ENCODE assay signal across 1 cellular context in genomic region chr12:12725956-12726542, GRCh38.
TF ChIP-seq lines count a peak whose summit lies in the region.

No MANE protein-coding gene starts in this region.

TF ChIP-seq in HEK293, 187 proteins besides CTCF, POLR2A, EP300 and RAD21 (continued from another document):
- TF ChIP-seq PATZ1 (tag by site-specific recombination; IDR thresholded peaks at IDR 0.05) (peak; percentile 82; the same call in 1 of the 2 replicates), SALL2 (tag by site-specific recombination; IDR thresholded peaks at IDR 0.05; ENCODE audit: borderline replicate concordance) (no peak), KLF1 (tag by site-specific recombination; IDR thresholded peaks at IDR 0.05) (no peak), REPIN1 (tag by site-specific recombination; IDR thresholded peaks at IDR 0.05; ENCODE audit: low read depth) (no peak), ZNF510 (tag by site-specific recombination; IDR thresholded peaks at IDR 0.05; ENCODE audit: insufficient replicate concordance) (peak; percentile 12), ZNF175 (tag by site-specific recombination; IDR thresholded peaks at IDR 0.05) (no peak), HOXA7 (CRISPR knock-in tag; IDR thresholded peaks at IDR 0.05; ENCODE audit: borderline replicate concordance) (no peak), ZBTB21 (tag by site-specific recombination; IDR thresholded peaks at IDR 0.05) (no peak), FEZF1 (tag by site-specific recombination; IDR thresholded peaks at IDR 0.05) (no peak), ZNF280D (tag by site-specific recombination; IDR thresholded peaks at IDR 0.05) (no peak), ZNF132 (tag by site-specific recombination; IDR thresholded peaks at IDR 0.05; ENCODE audit: borderline replicate concordance) (no peak), ZNF398 (tag by site-specific recombination; IDR thresholded peaks at IDR 0.05) (no peak), SP7 (tag by site-specific recombination; IDR thresholded peaks at IDR 0.05) (peak; percentile 13), ZNF138 (tag by site-specific recombination; IDR thresholded peaks at IDR 0.05; ENCODE audit: borderline replicate concordance) (no peak), ZNF211 (tag by site-specific recombination; IDR thresholded peaks at IDR 0.05; ENCODE audit: low read depth) (no peak), ZNF221 (tag by site-specific recombination; IDR thresholded peaks at IDR 0.05; ENCODE audit: borderline replicate concordance) (no peak), MEIS1 (CRISPR knock-in tag; IDR thresholded peaks at IDR 0.05; ENCODE audit: borderline replicate concordance) (no peak), ZNF366 (tag by site-specific recombination; conservative IDR thresholded peaks at IDR 0.05) (peak; percentile 29), ZNF530 (tag by site-specific recombination; IDR thresholded peaks at IDR 0.05; ENCODE audit: low read depth) (no peak), HOXD13 (CRISPR knock-in tag; IDR thresholded peaks at IDR 0.05; ENCODE audit: borderline replicate concordance) (no peak), ZSCAN5A (tag by site-specific recombination; IDR thresholded peaks at IDR 0.05) (no peak), ZNF549 (tag by site-specific recombination; IDR thresholded peaks at IDR 0.05) (no peak), OSR2 (tag by site-specific recombination; IDR thresholded peaks at IDR 0.05) (no peak; the same call in 1 of the 2 replicates), ZNF266 (tag by site-specific recombination; IDR thresholded peaks at IDR 0.05; ENCODE audit: low read depth) (no peak), ZNF157 (tag by site-specific recombination; IDR thresholded peaks at IDR 0.05) (no peak), GLI4 (tag by site-specific recombination; IDR thresholded peaks at IDR 0.05) (no peak), ZNF658 (tag by site-specific recombination; IDR thresholded peaks at IDR 0.05) (no peak), ZNF24 (tag by site-specific recombination; IDR thresholded peaks at IDR 0.05) (0 out of 2 replicates have a peak, but pooled peaks have one; percentile 32), ZNF768 (tag by site-specific recombination; IDR thresholded peaks at IDR 0.05) (no peak), ZNF140 (tag by site-specific recombination; IDR thresholded peaks at IDR 0.05) (no peak), ZNF777 (tag by site-specific recombination; IDR thresholded peaks at IDR 0.05; ENCODE audit: borderline replicate concordance) (no peak), ZNF792 (tag by site-specific recombination; IDR thresholded peaks at IDR 0.05) (no peak), ZNF555 (tag by site-specific recombination; conservative IDR thresholded peaks at IDR 0.05) (no peak), ATF2 (tag by site-specific recombination; IDR thresholded peaks at IDR 0.05; ENCODE audit: low read depth) (no peak; the same call in 1 of the 2 replicates), ZNF155 (tag by site-specific recombination; IDR thresholded peaks at IDR 0.05) (no peak), ZNF324 (tag by site-specific recombination; IDR thresholded peaks at IDR 0.05) (0 out of 2 replicates have a peak, but pooled peaks have one; percentile 28), ZNF214 (tag by site-specific recombination; IDR thresholded peaks at IDR 0.05; ENCODE audit: borderline replicate concordance) (no peak), ZNF707 (tag by site-specific recombination; IDR thresholded peaks at IDR 0.05) (no peak), ZNF174 (tag by site-specific recombination; IDR thresholded peaks at IDR 0.05) (no peak), KLF7 (tag by site-specific recombination; IDR thresholded peaks at IDR 0.05; ENCODE audit: borderline replicate concordance) (no peak), ZFP69B (tag by site-specific recombination; IDR thresholded peaks at IDR 0.05) (no peak), ZNF830 (tag by site-specific recombination; IDR thresholded peaks at IDR 0.05; ENCODE audit: low read depth) (no peak)
- TF ChIP-seq, protein P1, sequence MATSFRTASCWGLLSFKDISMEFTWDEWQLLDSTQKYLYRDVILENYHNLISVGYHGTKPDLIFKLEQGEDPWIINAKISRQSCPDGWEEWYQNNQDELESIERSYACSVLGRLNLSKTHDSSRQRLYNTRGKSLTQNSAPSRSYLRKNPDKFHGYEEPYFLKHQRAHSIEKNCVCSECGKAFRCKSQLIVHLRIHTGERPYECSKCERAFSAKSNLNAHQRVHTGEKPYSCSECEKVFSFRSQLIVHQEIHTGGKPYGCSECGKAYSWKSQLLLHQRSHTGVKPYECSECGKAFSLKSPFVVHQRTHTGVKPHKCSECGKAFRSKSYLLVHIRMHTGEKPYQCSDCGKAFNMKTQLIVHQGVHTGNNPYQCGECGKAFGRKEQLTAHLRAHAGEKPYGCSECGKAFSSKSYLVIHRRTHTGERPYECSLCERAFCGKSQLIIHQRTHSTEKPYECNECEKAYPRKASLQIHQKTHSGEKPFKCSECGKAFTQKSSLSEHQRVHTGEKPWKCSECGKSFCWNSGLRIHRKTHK (tag by site-specific recombination; IDR thresholded peaks at IDR 0.05) = no peak
- TF ChIP-seq, protein P2, sequence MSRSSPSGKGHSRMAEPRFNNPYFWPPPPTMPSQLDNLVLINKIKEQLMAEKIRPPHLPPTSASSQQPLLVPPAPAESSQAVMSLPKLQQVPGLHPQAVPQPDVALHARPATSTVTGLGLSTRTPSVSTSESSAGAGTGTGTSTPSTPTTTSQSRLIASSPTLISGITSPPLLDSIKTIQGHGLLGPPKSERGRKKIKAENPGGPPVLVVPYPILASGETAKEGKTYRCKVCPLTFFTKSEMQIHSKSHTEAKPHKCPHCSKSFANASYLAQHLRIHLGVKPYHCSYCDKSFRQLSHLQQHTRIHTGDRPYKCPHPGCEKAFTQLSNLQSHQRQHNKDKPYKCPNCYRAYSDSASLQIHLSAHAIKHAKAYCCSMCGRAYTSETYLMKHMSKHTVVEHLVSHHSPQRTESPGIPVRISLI (tag by site-specific recombination; IDR thresholded peaks at IDR 0.05) = peak; percentile 98
- TF ChIP-seq, protein P3, sequence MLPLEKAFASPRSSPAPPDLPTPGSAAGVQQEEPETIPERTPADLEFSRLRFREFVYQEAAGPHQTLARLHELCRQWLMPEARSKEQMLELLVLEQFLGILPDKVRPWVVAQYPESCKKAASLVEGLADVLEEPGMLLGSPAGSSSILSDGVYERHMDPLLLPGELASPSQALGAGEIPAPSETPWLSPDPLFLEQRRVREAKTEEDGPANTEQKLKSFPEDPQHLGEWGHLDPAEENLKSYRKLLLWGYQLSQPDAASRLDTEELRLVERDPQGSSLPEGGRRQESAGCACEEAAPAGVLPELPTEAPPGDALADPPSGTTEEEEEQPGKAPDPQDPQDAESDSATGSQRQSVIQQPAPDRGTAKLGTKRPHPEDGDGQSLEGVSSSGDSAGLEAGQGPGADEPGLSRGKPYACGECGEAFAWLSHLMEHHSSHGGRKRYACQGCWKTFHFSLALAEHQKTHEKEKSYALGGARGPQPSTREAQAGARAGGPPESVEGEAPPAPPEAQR (tag by site-specific recombination; IDR thresholded peaks at IDR 0.05) = no peak
- TF ChIP-seq, protein P4, sequence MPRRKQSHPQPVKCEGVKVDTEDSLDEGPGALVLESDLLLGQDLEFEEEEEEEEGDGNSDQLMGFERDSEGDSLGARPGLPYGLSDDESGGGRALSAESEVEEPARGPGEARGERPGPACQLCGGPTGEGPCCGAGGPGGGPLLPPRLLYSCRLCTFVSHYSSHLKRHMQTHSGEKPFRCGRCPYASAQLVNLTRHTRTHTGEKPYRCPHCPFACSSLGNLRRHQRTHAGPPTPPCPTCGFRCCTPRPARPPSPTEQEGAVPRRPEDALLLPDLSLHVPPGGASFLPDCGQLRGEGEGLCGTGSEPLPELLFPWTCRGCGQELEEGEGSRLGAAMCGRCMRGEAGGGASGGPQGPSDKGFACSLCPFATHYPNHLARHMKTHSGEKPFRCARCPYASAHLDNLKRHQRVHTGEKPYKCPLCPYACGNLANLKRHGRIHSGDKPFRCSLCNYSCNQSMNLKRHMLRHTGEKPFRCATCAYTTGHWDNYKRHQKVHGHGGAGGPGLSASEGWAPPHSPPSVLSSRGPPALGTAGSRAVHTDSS (tag by site-specific recombination; IDR thresholded peaks at IDR 0.05) = no peak
- TF ChIP-seq, protein P5, sequence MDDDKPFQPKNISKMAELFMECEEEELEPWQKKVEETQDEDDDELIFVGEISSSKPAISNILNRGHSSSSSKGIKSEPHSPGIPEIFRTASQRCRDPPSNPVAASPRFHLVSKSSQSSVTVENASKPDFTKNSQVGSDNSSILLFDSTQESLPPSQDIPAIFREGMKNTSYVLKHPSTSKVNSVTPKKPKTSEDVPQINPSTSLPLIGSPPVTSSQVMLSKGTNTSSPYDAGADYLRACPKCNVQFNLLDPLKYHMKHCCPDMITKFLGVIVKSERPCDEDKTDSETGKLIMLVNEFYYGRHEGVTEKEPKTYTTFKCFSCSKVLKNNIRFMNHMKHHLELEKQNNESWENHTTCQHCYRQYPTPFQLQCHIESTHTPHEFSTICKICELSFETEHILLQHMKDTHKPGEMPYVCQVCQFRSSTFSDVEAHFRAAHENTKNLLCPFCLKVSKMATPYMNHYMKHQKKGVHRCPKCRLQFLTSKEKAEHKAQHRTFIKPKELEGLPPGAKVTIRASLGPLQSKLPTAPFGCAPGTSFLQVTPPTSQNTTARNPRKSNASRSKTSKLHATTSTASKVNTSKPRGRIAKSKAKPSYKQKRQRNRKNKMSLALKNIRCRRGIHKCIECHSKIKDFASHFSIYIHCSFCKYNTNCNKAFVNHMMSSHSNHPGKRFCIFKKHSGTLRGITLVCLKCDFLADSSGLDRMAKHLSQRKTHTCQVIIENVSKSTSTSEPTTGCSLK (tag by site-specific recombination; IDR thresholded peaks at IDR 0.05) = no peak
